Comparison of ENCODE assay signal across 1 cellular context in the genomic region with DNA sequence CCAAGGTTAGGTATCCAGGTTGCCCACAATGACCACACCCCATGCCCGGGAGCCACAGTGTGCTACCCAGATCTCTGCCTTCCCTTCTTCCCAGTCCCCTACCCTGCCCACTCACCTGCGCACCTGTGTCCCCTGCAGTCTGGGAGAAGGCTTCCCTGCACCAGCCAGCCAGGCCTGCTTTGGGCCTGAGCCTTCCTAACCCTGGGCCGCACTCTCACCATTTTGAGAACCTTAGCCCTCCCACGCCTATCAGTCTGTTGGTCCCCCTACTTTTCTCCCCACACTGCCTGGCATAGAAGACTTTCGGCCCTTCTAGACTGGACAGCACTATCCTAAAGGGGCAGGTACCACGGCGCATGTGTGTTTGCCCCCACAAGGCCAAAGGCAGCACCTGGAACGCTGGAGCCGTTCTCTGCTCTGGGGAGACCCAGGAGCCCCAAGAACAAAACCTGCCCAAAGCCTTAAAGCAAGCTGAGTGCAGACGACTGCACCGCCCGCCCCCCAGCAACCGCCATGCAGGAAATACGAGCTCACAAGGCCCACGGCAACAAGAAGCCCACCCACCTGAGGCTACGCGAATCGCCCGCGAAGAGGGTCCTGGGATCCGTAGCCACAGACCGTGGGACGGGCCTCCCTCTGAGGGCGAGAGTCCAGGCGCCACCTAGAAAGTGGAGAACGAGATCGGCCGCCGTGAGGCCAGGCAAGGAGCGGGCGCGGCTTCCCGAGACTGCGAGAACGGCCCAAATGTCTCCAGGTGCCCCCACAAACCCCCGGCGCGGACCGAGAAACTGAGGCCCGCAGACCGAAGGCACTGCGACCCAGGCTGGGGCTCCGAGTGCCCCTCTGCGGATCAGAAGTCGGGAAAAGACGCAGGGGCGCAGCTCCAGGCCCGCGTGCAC.
TF ChIP-seq lines count a peak whose summit lies in the region.

No MANE protein-coding gene starts in this region.

TF ChIP-seq in K562, 482 proteins besides CTCF, POLR2A, EP300 and RAD21 (continued from another document and continues in another):
- no peak for TF ChIP-seq HDAC3 (IDR thresholded peaks at IDR 0.05; ENCODE audit: borderline replicate concordance, partially characterized antibody)
- TF ChIP-seq ELF1 (tag; IDR thresholded peaks at IDR 0.05): no peak
- TF ChIP-seq TEAD2 (tag; IDR thresholded peaks at IDR 0.05): no peak
- TF ChIP-seq WHSC1 (IDR thresholded peaks at IDR 0.05; ENCODE audit: low read length): no peak
- no peak for TF ChIP-seq NFE2 (IDR thresholded peaks at IDR 0.05; ENCODE audit: low read depth)
- no peak for TF ChIP-seq RBM34 (IDR thresholded peaks at IDR 0.05; ENCODE audit: borderline replicate concordance, insufficient read depth, low read length)
- no peak for TF ChIP-seq PBX2 (CRISPR knock-in tag; IDR thresholded peaks at IDR 0.05; ENCODE audit: low read depth)
- no peak for TF ChIP-seq PBX2 (tag; conservative IDR thresholded peaks at IDR 0.05; ENCODE audit: low read depth)
- TF ChIP-seq, protein P1, sequence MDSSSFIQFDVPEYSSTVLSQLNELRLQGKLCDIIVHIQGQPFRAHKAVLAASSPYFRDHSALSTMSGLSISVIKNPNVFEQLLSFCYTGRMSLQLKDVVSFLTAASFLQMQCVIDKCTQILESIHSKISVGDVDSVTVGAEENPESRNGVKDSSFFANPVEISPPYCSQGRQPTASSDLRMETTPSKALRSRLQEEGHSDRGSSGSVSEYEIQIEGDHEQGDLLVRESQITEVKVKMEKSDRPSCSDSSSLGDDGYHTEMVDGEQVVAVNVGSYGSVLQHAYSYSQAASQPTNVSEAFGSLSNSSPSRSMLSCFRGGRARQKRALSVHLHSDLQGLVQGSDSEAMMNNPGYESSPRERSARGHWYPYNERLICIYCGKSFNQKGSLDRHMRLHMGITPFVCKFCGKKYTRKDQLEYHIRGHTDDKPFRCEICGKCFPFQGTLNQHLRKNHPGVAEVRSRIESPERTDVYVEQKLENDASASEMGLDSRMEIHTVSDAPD (CRISPR knock-in tag; IDR thresholded peaks at IDR 0.05): no peak
- TF ChIP-seq, protein P2, sequence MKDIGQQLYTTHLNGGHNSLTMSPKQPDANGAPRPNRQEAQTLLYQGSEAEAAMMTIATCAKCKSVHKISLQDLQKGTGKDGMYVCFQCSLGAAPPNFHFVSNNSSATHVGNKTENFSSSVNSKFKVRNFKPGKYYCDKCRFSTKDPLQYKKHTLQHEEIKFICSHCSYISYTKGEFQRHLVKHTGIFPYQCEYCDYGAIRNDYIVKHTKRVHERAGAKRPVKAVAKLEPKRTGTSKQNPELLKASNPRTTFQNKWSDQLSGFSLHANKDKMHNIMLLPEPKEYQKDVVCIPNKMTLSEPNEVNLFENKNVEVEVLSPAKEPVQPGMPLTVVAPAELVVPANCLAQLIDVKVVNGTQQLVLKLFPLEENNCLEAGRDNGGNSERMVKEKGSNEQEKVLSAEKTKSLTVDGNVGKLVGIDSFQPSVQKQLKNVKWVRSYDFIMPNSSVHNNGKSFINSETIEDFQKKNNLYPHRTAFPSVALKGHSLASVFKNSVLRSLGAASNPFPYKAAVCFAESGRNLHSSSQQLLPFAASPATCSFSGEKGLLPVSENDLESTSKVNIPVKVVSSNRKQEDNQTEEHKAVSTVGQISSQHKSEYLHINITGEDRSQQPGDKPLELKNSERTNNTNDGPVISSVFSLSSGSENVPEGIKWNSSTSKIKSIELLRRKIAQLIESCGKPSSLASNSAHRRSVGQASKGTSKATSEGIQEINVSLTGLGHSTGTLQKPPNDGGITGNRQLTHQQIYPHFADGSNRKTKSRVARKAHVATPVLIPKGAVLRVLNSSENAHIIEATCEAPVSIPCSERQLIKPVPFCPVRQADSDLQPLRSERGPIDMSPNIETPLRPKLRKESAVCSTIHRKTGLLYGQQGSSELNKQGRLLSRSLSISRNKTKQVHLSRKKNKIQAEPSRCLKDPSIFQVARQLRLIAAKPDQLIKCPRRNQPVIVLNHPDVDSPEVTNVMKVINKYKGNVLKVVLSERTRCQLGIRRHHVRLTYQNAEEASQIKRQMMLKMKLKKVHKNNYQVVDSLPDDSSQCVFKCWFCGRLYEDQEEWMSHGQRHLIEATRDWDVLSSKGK (CRISPR knock-in tag; IDR thresholded peaks at IDR 0.05): no peak
- no peak for TF ChIP-seq BRF2 (IDR thresholded peaks at IDR 0.05; ENCODE audit: borderline replicate concordance, insufficient read depth, insufficient read length)
- TF ChIP-seq ZNF212 (CRISPR knock-in tag; IDR thresholded peaks at IDR 0.05): no peak
- no peak for TF ChIP-seq TOE1 (IDR thresholded peaks at IDR 0.05; ENCODE audit: borderline replicate concordance)
- TF ChIP-seq TOE1 (CRISPR knock-in tag; IDR thresholded peaks at IDR 0.05; ENCODE audit: borderline replicate concordance, low read depth): no peak
- no peak for TF ChIP-seq ZNF197 (CRISPR knock-in tag; IDR thresholded peaks at IDR 0.05; ENCODE audit: low read depth)
- no peak for TF ChIP-seq ZNF143 (CRISPR knock-in tag; IDR thresholded peaks at IDR 0.05)
- TF ChIP-seq E4F1 (CRISPR knock-in tag; IDR thresholded peaks at IDR 0.05; ENCODE audit: borderline replicate concordance): no peak
- TF ChIP-seq, protein P3, sequence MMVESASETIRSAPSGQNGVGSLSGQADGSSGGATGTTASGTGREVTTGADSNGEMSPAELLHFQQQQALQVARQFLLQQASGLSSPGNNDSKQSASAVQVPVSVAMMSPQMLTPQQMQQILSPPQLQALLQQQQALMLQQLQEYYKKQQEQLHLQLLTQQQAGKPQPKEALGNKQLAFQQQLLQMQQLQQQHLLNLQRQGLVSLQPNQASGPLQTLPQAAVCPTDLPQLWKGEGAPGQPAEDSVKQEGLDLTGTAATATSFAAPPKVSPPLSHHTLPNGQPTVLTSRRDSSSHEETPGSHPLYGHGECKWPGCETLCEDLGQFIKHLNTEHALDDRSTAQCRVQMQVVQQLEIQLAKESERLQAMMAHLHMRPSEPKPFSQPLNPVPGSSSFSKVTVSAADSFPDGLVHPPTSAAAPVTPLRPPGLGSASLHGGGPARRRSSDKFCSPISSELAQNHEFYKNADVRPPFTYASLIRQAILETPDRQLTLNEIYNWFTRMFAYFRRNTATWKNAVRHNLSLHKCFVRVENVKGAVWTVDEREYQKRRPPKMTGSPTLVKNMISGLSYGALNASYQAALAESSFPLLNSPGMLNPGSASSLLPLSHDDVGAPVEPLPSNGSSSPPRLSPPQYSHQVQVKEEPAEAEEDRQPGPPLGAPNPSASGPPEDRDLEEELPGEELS (CRISPR knock-in tag; IDR thresholded peaks at IDR 0.05; ENCODE audit: borderline replicate concordance): no peak
- TF ChIP-seq, protein P4, sequence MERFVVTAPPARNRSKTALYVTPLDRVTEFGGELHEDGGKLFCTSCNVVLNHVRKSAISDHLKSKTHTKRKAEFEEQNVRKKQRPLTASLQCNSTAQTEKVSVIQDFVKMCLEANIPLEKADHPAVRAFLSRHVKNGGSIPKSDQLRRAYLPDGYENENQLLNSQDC (CRISPR knock-in tag; IDR thresholded peaks at IDR 0.05): no peak
- TF ChIP-seq MCM5 (IDR thresholded peaks at IDR 0.05; ENCODE audit: low read depth): no peak
- no peak for TF ChIP-seq MCM2 (IDR thresholded peaks at IDR 0.05; ENCODE audit: low read depth)
- no peak for TF ChIP-seq ZNF639 (CRISPR knock-in tag; conservative IDR thresholded peaks at IDR 0.05 in 1 of 2, IDR thresholded peaks at IDR 0.05 in 1 of 2)
- TF ChIP-seq KLF13 (tag; IDR thresholded peaks at IDR 0.05; ENCODE audit: borderline replicate concordance, low read depth): no peak
- TF ChIP-seq NR2C2 (CRISPR knock-in tag; IDR thresholded peaks at IDR 0.05): no peak
- no peak for TF ChIP-seq NR2C2 (tag; IDR thresholded peaks at IDR 0.05)
- no peak for TF ChIP-seq ELK3 (CRISPR knock-in tag; IDR thresholded peaks at IDR 0.05)
- TF ChIP-seq, protein P5, sequence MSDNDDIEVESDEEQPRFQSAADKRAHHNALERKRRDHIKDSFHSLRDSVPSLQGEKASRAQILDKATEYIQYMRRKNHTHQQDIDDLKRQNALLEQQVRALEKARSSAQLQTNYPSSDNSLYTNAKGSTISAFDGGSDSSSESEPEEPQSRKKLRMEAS (CRISPR knock-in tag; IDR thresholded peaks at IDR 0.05): no peak
- no peak for TF ChIP-seq ZNF384 (IDR thresholded peaks at IDR 0.05; ENCODE audit: low read depth, low read length)
- TF ChIP-seq DMBX1 (CRISPR knock-in tag; IDR thresholded peaks at IDR 0.05; ENCODE audit: borderline replicate concordance): peak; percentile 71
- TF ChIP-seq, protein P6, sequence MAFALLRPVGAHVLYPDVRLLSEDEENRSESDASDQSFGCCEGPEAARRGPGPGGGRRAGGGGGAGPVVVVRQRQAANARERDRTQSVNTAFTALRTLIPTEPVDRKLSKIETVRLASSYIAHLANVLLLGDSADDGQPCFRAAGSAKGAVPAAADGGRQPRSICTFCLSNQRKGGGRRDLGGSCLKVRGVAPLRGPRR (CRISPR knock-in tag; IDR thresholded peaks at IDR 0.05): no peak
- TF ChIP-seq ZNF717 (CRISPR knock-in tag; IDR thresholded peaks at IDR 0.05): no peak
- no peak for TF ChIP-seq HMG20A (CRISPR knock-in tag; conservative IDR thresholded peaks at IDR 0.05)
